ENCODE assay signal across 8 cellular contexts in genomic region chr13:28136916-28137315, GRCh38. TPM values are rescaled to one million over a fixed set of nuclear protein-coding genes. Genes with fewer than 3 reads are reported as not detected.
A peak's percentile ranks its signal among the peaks of the same experiment; 100 is the strongest.
DNase-seq lines count a peak whose midpoint lies in the region; ATAC-seq and TF ChIP-seq lines count a peak whose summit lies in the region.

No MANE protein-coding gene starts in this region.

- H3K36me3 ChIP-seq in GM23248 (ENCODE audit: low read depth) (no peaks in the 10 kb centered on the region), liver (ENCODE audit: control insufficient read depth in 4 of 4, insufficient read depth in 3 of 4, low read depth in 1 of 4, low read length in 3 of 4) (no peaks in the 10 kb centered on the region), mucosa of descending colon (ENCODE audit: low read depth) (no peaks in the 10 kb centered on the region)

- peak overlapping the region; percentile 97 to 98 for H3K27ac Mint-ChIP-seq in activated naive CD4-positive, alpha-beta T cell treated with anti-CD3 and anti-CD28 coated beads, Interleukin-2, amount 50 U/mL, for 72 hours

- no peaks in the 10 kb centered on the region for H3K9me2 ChIP-seq in GM23248 (ENCODE audit: insufficient read depth)

- ATAC-seq in activated naive CD4-positive, alpha-beta T cell treated with anti-CD3 and anti-CD28 coated beads, Interleukin-2, amount 50 U/mL, for 72 hours, result no peak
- ATAC-seq in HG02623 (IDR thresholded peaks at IDR 0.05; ENCODE audit: unreplicated experiment), result no peak
- no peak for ATAC-seq in GM21825 (IDR thresholded peaks at IDR 0.05; ENCODE audit: unreplicated experiment)
- ATAC-seq in mucosa of descending colon, result no peak

- H3F3A ChIP-seq in GM23248 (ENCODE audit: insufficient read depth), result peaks cover 16% of the 10 kb centered on the region

- TF ChIP-seq CTCF in 22Rv1 (IDR thresholded peaks at IDR 0.05), result no peak
- no peak for TF ChIP-seq CTCF in liver (IDR thresholded peaks at IDR 0.05; ENCODE audit: low read depth, low read length, missing input control)
- no peak for TF ChIP-seq CTCF in mucosa of descending colon (IDR thresholded peaks at IDR 0.05)

- H3K79me2 ChIP-seq in GM23248 (ENCODE audit: insufficient read depth), result peaks cover 48% of the 10 kb centered on the region

- peak; percentile 9 for DNase-seq in GM23248
- DNase-seq in activated naive CD4-positive, alpha-beta T cell treated with anti-CD3 and anti-CD28 coated beads, Interleukin-2, amount 50 U/mL, for 72 hours (ENCODE audit: low spot score in 2 of 2), result no peak
- no peak for DNase-seq in NCI-H128 (lab: John Stamatoyannopoulos, UW; ENCODE audit: unreplicated experiment)
- no peak for DNase-seq in mucosa of descending colon

- peak overlapping the region; percentile 90 for H2AFZ ChIP-seq in GM23248

- in situ Hi-C loops in GM23248 (cut with MboI), result no loop called here

- H3K4me3 ChIP-seq in GM23248 (peak overlapping the region; percentile 87), liver (ENCODE audit: low read depth in 1 of 3, low read length in 3 of 3) (peak overlapping the region in 2 of 3 donors; percentile 75 to 99), mucosa of descending colon (no peak overlapping the region)

- peak overlapping the region; percentile 97; the same call in 1 of the 2 replicates for H3K27ac ChIP-seq in 22Rv1
- no peak overlapping the region for H3K27ac ChIP-seq in GM23248
- no peak overlapping the region for H3K27ac ChIP-seq in liver (ENCODE audit: low read depth in 1 of 2, low read length in 2 of 2)

- peak overlapping the region; percentile 91 for H3K4me2 ChIP-seq in GM23248 (ENCODE audit: unreplicated experiment)

- peaks cover 19% of the 10 kb centered on the region for H3K4me1 ChIP-seq in GM23248 (ENCODE audit: insufficient read depth)
- peaks cover 7 to 17% (median 12%) of the 10 kb centered on the region in 4 donors for H3K4me1 ChIP-seq in liver (ENCODE audit: control insufficient read depth in 4 of 4, insufficient read depth in 4 of 4, low read length in 3 of 4)
- H3K4me1 ChIP-seq in mucosa of descending colon (ENCODE audit: low read depth), result no peaks in the 10 kb centered on the region

- intact Hi-C loops in mucosa of descending colon (cut with DNase I, micrococcal nuclease), result no loop called here

- WGBS in GM23248 (ENCODE audit: low coverage in 1 of 2, low lambda C conversion rate in 2 of 2, missing lambda C conversion rate in 2 of 2), 2 experiments, result 40 to 41% methylated on average over 7 of the region's 7 CpGs
- WGBS in liver, result 55% methylated on average over 7 of the region's 7 CpGs

- H3K9me3 Mint-ChIP-seq in activated naive CD4-positive, alpha-beta T cell treated with anti-CD3 and anti-CD28 coated beads, Interleukin-2, amount 50 U/mL, for 72 hours, result no peaks in the 10 kb centered on the region

- TF ChIP-seq RAD21 in liver (IDR thresholded peaks at IDR 0.05), result no peak

- peaks cover 12% of the 10 kb centered on the region in 2 donors for H3K36me3 Mint-ChIP-seq in activated naive CD4-positive, alpha-beta T cell treated with anti-CD3 and anti-CD28 coated beads, Interleukin-2, amount 50 U/mL, for 72 hours

- H3K9me3 ChIP-seq in GM23248 (ENCODE audit: low read depth) (no peaks in the 10 kb centered on the region), liver (ENCODE audit: control insufficient read depth in 4 of 4, low read length in 3 of 4) (no peaks in the 10 kb centered on the region), mucosa of descending colon (no peaks in the 10 kb centered on the region)

- H3K9ac ChIP-seq in GM23248, result peak overlapping the region; percentile 96
- peak overlapping the region; percentile 86 to 92 for H3K9ac ChIP-seq in liver (ENCODE audit: low read depth in 1 of 2, low read length in 2 of 2)

- no peaks in the 10 kb centered on the region for H3K27me3 ChIP-seq in GM23248 (replicated peaks; ENCODE audit: insufficient read depth)
- H3K27me3 ChIP-seq in liver (ENCODE audit: control insufficient read depth in 4 of 4, insufficient read depth in 4 of 4, low read length in 3 of 4), result no peaks in the 10 kb centered on the region

- no peaks in the 10 kb centered on the region for H4K20me1 ChIP-seq in GM23248 (ENCODE audit: insufficient read depth)

TF ChIP-seq in liver, 16 proteins besides CTCF, POLR2A, EP300 and RAD21:
- no peak for TF ChIP-seq SP1 (IDR thresholded peaks at IDR 0.05)
- no peak for TF ChIP-seq ATF3 (IDR thresholded peaks at IDR 0.05)

RNA-seq across cellular contexts. Expression of gene PAN3, which starts 1.4 kb away (rescaled TPM):
- 16.7 and 17.3 TPM in 2 replicates for total RNA-seq in GM23248 (2014; rRNA removed; shearing (Covaris generic))
- polyA plus RNA-seq in GM23248 (2016; fragmentation: Nextera tagmentation; extraction: Ambion mirVana) (14.7 and 16.7 TPM in 2 replicates), liver (10 to 100 TPM in 1 of 2 donors, 1 to 10 TPM in 1; 2.9 to 10.2 TPM)
- 10 to 100 TPM; 19.4 to 35.4 TPM for total RNA-seq in activated naive CD4-positive, alpha-beta T cell treated with anti-CD3 and anti-CD28 coated beads, Interleukin-2, amount 50 U/mL, for 72 hours
- total RNA-seq in liver (10 to 100 TPM; 13.1 to 22.8 TPM), mucosa of descending colon (10 to 100 TPM; 28.4 to 43.7 (median 40.2) TPM)

RNA-seq across cellular contexts. Expression of gene FLT3, which starts 36.5 kb away (rescaled TPM):
- not detected in 2 replicates for total RNA-seq in GM23248 (2014; rRNA removed; shearing (Covaris generic))
- polyA plus RNA-seq in GM23248 (2016; fragmentation: Nextera tagmentation; extraction: Ambion mirVana), result not detected in 2 replicates
- not detected for total RNA-seq in activated naive CD4-positive, alpha-beta T cell treated with anti-CD3 and anti-CD28 coated beads, Interleukin-2, amount 50 U/mL, for 72 hours
- total RNA-seq in liver, result under 1 TPM; 0.67 to 0.84 TPM
- under 1 TPM; 0.14 to 0.16 TPM for polyA plus RNA-seq in liver
- total RNA-seq in mucosa of descending colon, result under 1 TPM; 0.09 to 0.51 (median 0.41) TPM
